Comparison of ENCODE assay signal across 1 cellular context in the genomic region with DNA sequence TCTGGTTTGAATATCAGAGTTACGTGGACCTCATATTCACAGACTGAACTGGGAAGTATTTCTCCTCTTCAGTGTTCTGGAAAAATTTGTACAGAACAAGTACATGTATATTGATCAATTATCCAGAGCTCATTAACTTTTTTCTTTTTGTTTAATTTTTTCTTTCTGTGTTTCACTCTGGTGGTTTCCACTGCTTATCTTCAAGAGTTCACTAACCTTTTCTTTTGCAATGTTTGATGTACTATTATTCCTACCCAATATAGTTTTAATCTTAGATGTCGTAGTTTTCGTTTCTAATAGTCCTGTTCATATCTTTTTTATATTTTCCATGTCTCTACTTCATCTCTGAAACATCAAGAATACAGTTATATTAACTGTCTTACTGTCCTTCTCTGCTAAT.
TF ChIP-seq lines count a peak whose summit lies in the region.

No MANE protein-coding gene starts in this region.

TF ChIP-seq in HepG2, 621 proteins besides CTCF, POLR2A, EP300 and RAD21:
- TF ChIP-seq, protein P1, sequence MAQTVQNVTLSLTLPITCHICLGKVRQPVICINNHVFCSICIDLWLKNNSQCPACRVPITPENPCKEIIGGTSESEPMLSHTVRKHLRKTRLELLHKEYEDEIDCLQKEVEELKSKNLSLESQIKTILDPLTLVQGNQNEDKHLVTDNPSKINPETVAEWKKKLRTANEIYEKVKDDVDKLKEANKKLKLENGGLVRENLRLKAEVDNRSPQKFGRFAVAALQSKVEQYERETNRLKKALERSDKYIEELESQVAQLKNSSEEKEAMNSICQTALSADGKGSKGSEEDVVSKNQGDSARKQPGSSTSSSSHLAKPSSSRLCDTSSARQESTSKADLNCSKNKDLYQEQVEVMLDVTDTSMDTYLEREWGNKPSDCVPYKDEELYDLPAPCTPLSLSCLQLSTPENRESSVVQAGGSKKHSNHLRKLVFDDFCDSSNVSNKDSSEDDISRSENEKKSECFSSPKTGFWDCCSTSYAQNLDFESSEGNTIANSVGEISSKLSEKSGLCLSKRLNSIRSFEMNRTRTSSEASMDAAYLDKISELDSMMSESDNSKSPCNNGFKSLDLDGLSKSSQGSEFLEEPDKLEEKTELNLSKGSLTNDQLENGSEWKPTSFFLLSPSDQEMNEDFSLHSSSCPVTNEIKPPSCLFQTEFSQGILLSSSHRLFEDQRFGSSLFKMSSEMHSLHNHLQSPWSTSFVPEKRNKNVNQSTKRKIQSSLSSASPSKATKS (CRISPR knock-in tag; IDR thresholded peaks at IDR 0.05), result no peak
